In the genomic region with DNA sequence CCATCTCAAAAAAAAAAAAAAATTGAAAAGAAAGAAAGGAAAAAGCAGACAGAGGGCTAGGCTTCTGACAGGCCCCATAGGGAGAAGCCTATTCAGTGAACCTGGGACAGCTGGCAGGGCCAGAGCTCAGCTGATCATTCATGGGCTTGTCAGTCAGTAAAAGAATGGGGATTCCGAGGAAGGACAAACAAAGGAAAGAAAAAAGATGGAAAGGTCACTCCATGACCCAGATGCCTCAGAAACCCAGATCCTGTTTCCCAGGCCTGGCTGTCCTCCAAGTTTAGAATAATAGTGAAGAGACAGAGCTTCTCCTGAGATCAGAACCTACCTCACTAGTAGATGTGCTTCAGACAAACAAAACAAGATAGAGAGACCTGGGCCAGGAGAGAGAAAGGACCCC, we compare ENCODE assay signal across 23 cellular contexts. TPM values are rescaled to one million over a fixed set of nuclear protein-coding genes. Genes with fewer than 3 reads are reported as not detected.
DNase-seq lines count a peak whose midpoint lies in the region; ATAC-seq, FAIRE-seq and TF ChIP-seq lines count a peak whose summit lies in the region.
"Had no signal": no experiment of that assay in that cellular context is flagged by ENCODE, and none has a peak within 500 bp of the region (broad histone marks: within the 10 kb centered on the region; RNA-seq: fewer than 3 reads in every experiment).

No MANE protein-coding gene starts in this region.

- peak; percentile 29 for DNase-seq in DMS153 (lab: John Stamatoyannopoulos, UW)
- no peak for DNase-seq in DMS153 treated with DMSO at 0.1 percent for 48 hours (lab: John Stamatoyannopoulos, UW; ENCODE audit: unreplicated experiment)
- DNase-seq in NCI-H345 treated with DMSO at 0.1 percent for 48 hours (lab: John Stamatoyannopoulos, UW; ENCODE audit: unreplicated experiment), result peak; percentile 46
- no peak for DNase-seq in endothelial cell (ENCODE audit: low spot score)
- DNase-seq in urothelium cell line (ENCODE audit: low spot score), result no peak
- no peak for DNase-seq in nucleus accumbens (lab: John Stamatoyannopoulos, UW)
- DNase-seq: 8988T; activated CD8-positive, alpha-beta memory T cell treated with anti-CD3 and anti-CD28 coated beads, Interleukin-2, amount 10 ng/mL, durations not matched to agents 7 days and 5 days; body of pancreas; hippocampal formation; mesenchymal stem cell; naive thymus-derived CD8-positive, alpha-beta T cell; NCI-H1694; NCI-H526 treated with DMSO at 0.1 percent for 48 hours; stimulated activated CD4-positive, alpha-beta T cell treated with anti-CD3 and anti-CD28 coated beads, Interleukin-2, amount 100 ng/mL, for 24 hours; stimulated activated naive CD8-positive, alpha-beta T cell treated with anti-CD3 and anti-CD28 coated beads, Interleukin-15, Interleukin-2, amounts not matched to agents 100 U/mL and 50 U/mL, for 24 hours; trophoblast cell had no signal

- no peak for ATAC-seq in GM18873 (IDR thresholded peaks at IDR 0.05; ENCODE audit: low FRiP score, unreplicated experiment)
- no peak for ATAC-seq in HG02938 (IDR thresholded peaks at IDR 0.05; ENCODE audit: unreplicated experiment)
- ATAC-seq: activated CD8-positive, alpha-beta memory T cell treated with anti-CD3 and anti-CD28 coated beads, Interleukin-2, amount 10 ng/mL, durations not matched to agents 7 days and 5 days; activated T-helper 17 cell treated with anti-CD3 and anti-CD28 coated beads, Interleukin-2, amount 50 U/mL, for 72 hours; body of pancreas; HepG2; naive thymus-derived CD8-positive, alpha-beta T cell; Panc1; stimulated activated naive CD8-positive, alpha-beta T cell treated with anti-CD3 and anti-CD28 coated beads, Interleukin-15, Interleukin-2, amounts not matched to agents 100 U/mL and 50 U/mL, for 24 hours had no signal

- peak; percentile 5 for FAIRE-seq in urothelium cell line (lab: Jason Lieb, UNC)
- FAIRE-seq: colon, HepG2 had no signal

- H3K4me3 Mint-ChIP-seq in endothelial cell (ENCODE audit: unreplicated experiment), result peak overlapping the region; percentile 9
- H3K4me3 Mint-ChIP-seq: activated CD8-positive, alpha-beta memory T cell treated with anti-CD3 and anti-CD28 coated beads, Interleukin-2, amount 10 ng/mL, durations not matched to agents 7 days and 5 days; activated T-helper 17 cell treated with anti-CD3 and anti-CD28 coated beads, Interleukin-2, amount 50 U/mL, for 72 hours; naive thymus-derived CD8-positive, alpha-beta T cell had no signal

- no peaks in the 10 kb centered on the region for H3K36me3 Mint-ChIP-seq in endothelial cell (ENCODE audit: low read depth, unreplicated experiment)
- H3K36me3 Mint-ChIP-seq: activated CD8-positive, alpha-beta memory T cell treated with anti-CD3 and anti-CD28 coated beads, Interleukin-2, amount 10 ng/mL, durations not matched to agents 7 days and 5 days; naive thymus-derived CD8-positive, alpha-beta T cell had no signal

- H3K27me3 Mint-ChIP-seq in endothelial cell (ENCODE audit: unreplicated experiment), result no peaks in the 10 kb centered on the region

- peaks cover 14% of the 10 kb centered on the region for H3K4me1 Mint-ChIP-seq in endothelial cell (ENCODE audit: unreplicated experiment)
- H3K4me1 Mint-ChIP-seq: activated T-helper 17 cell treated with anti-CD3 and anti-CD28 coated beads, Interleukin-2, amount 50 U/mL, for 72 hours; naive thymus-derived CD8-positive, alpha-beta T cell had no signal

- no peaks in the 10 kb centered on the region for H3K9me3 Mint-ChIP-seq in endothelial cell (ENCODE audit: unreplicated experiment)
- H3K9me3 Mint-ChIP-seq: activated T-helper 17 cell treated with anti-CD3 and anti-CD28 coated beads, Interleukin-2, amount 50 U/mL, for 72 hours; naive thymus-derived CD8-positive, alpha-beta T cell had no signal

- peak overlapping the region; percentile 95 for H3K27ac Mint-ChIP-seq in endothelial cell (ENCODE audit: unreplicated experiment)
- H3K27ac Mint-ChIP-seq: activated CD8-positive, alpha-beta memory T cell treated with anti-CD3 and anti-CD28 coated beads, Interleukin-2, amount 10 ng/mL, durations not matched to agents 7 days and 5 days; activated T-helper 17 cell treated with anti-CD3 and anti-CD28 coated beads, Interleukin-2, amount 50 U/mL, for 72 hours; naive thymus-derived CD8-positive, alpha-beta T cell had no signal

- TF ChIP-seq CTCF in endothelial cell (IDR thresholded peaks at IDR 0.05; ENCODE audit: unreplicated experiment), result no peak

RNA-seq across cellular contexts. Expression of a gene that starts 34.3 kb away (rescaled TPM):
- total RNA-seq in endothelial cell (ENCODE audit: unreplicated experiment), result 14.5 TPM

Comparison
In these comparisons a context has a peak if more than half of its experiments do, and no peak if none do; other contexts are left out.
1. DNase-seq: peak in DMS153 (single experiment) and NCI-H345 treated with DMSO at 0.1 percent for 48 hours (single experiment); none in DMS153 treated with DMSO at 0.1 percent for 48 hours (single experiment), endothelial cell (single experiment), urothelium cell line (single experiment) and nucleus accumbens (0 of 56).